In the genomic region with DNA sequence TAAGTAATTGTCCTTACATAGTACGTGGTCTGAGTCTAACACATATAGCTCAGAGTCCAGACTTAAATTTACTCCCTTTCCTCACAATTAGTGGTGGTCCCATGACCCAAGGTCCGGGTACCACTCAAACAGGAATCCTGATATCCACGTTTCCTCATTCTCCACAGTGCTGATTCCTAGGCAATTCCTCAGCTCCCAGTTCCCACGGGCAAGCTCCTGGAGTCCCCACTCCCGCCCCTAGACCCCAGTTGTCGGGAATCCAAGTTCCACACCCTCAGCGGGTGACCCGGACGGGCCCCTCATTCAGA, we compare ENCODE assay signal across 1 cellular context.
TF ChIP-seq lines count a peak whose summit lies in the region.

No MANE protein-coding gene starts in this region.

TF ChIP-seq in GM12878, 131 proteins besides CTCF, POLR2A, EP300 and RAD21:
- no peak for TF ChIP-seq LARP7 (IDR thresholded peaks at IDR 0.05)
- TF ChIP-seq NBN (IDR thresholded peaks at IDR 0.05): no peak
- no peak for TF ChIP-seq SUZ12 (IDR thresholded peaks at IDR 0.05; ENCODE audit: unreplicated experiment)
- TF ChIP-seq, protein P1, sequence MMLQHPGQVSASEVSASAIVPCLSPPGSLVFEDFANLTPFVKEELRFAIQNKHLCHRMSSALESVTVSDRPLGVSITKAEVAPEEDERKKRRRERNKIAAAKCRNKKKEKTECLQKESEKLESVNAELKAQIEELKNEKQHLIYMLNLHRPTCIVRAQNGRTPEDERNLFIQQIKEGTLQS (IDR thresholded peaks at IDR 0.05; ENCODE audit: borderline replicate concordance, extremely low read depth, low read depth, low read length): no peak
- no peak for TF ChIP-seq SPI1 (IDR thresholded peaks at IDR 0.05; ENCODE audit: borderline replicate concordance, insufficient read depth, low read depth, low read length)
- TF ChIP-seq CBFB (IDR thresholded peaks at IDR 0.05; ENCODE audit: low read depth): no peak
- no peak for TF ChIP-seq CHD4 (IDR thresholded peaks at IDR 0.05)
- TF ChIP-seq, protein P2, sequence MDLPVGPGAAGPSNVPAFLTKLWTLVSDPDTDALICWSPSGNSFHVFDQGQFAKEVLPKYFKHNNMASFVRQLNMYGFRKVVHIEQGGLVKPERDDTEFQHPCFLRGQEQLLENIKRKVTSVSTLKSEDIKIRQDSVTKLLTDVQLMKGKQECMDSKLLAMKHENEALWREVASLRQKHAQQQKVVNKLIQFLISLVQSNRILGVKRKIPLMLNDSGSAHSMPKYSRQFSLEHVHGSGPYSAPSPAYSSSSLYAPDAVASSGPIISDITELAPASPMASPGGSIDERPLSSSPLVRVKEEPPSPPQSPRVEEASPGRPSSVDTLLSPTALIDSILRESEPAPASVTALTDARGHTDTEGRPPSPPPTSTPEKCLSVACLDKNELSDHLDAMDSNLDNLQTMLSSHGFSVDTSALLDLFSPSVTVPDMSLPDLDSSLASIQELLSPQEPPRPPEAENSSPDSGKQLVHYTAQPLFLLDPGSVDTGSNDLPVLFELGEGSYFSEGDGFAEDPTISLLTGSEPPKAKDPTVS (IDR thresholded peaks at IDR 0.05; ENCODE audit: low read depth, low read length): no peak
